ENCODE assay signal across 1 cellular context in the genomic region with DNA sequence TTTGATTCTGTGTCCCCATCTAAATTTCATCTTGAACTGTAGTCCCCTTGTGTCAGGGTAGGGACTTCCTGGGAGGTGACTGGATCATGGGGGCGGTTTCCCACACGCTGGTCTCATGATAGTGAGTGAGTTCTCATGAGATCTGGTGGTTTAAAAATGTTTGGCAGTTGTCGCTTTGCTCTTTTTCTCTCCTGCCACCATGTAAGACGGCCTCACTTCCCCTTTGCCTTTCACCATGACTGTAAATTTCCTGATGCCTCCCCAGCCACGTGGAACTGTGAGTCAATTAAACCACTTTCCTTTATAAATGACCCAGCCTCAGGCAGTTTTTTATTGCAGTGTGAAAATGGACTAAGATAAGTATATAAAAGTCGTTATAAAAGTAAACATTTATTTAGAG.
TF ChIP-seq lines count a peak whose summit lies in the region.

No MANE protein-coding gene starts in this region.

TF ChIP-seq in K562, 482 proteins besides CTCF, POLR2A, EP300 and RAD21 (continued from another document and continues in another):
- TF ChIP-seq ETV6 (IDR thresholded peaks at IDR 0.05; ENCODE audit: borderline replicate concordance in 1 of 2, low read depth in 2 of 2, low read length in 1 of 2) (no peak), ETV6 (CRISPR knock-in tag; IDR thresholded peaks at IDR 0.05; ENCODE audit: borderline replicate concordance) (no peak), ZNF224 (CRISPR knock-in tag; IDR thresholded peaks at IDR 0.05) (no peak), SREBF1 (IDR thresholded peaks at IDR 0.05; ENCODE audit: borderline replicate concordance, low read depth, low read length) (no peak), KDM1A (IDR thresholded peaks at IDR 0.05) (no peak), KAT8 (IDR thresholded peaks at IDR 0.05; ENCODE audit: low read depth) (no peak), TCF7L2 (IDR thresholded peaks at IDR 0.05; ENCODE audit: low read depth, low read length) (no peak), TCF3 (CRISPR knock-in tag; IDR thresholded peaks at IDR 0.05) (no peak), PHB (CRISPR knock-in tag; IDR thresholded peaks at IDR 0.05) (no peak), PURB (CRISPR knock-in tag; IDR thresholded peaks at IDR 0.05; ENCODE audit: low read depth) (no peak), ZFPM2 (CRISPR knock-in tag; IDR thresholded peaks at IDR 0.05) (no peak), ZNF140 (CRISPR knock-in tag; IDR thresholded peaks at IDR 0.05) (no peak), ZKSCAN1 (IDR thresholded peaks at IDR 0.05; ENCODE audit: low read depth, low read length) (no peak), ZKSCAN3 (CRISPR knock-in tag; IDR thresholded peaks at IDR 0.05) (no peak), ZNF79 (CRISPR knock-in tag; IDR thresholded peaks at IDR 0.05; ENCODE audit: low read depth) (no peak), ZNF217 (CRISPR knock-in tag; IDR thresholded peaks at IDR 0.05) (no peak), XRCC4 (IDR thresholded peaks at IDR 0.05; ENCODE audit: extremely low read depth, insufficient read depth, insufficient read length) (no peak), ZNF766 (CRISPR knock-in tag; conservative IDR thresholded peaks at IDR 0.05) (peak; percentile 35; the same call in 1 of the 2 replicates), ZNF263 (CRISPR knock-in tag; IDR thresholded peaks at IDR 0.05; ENCODE audit: borderline replicate concordance) (no peak), SRSF3 (IDR thresholded peaks at IDR 0.05; ENCODE audit: insufficient read depth, low read length) (no peak), TSC22D4 (tag; IDR thresholded peaks at IDR 0.05) (no peak), U2AF2 (optimal IDR thresholded peaks at IDR 0.05; ENCODE audit: low read depth, low read length) (no peak), GABPB2 (CRISPR knock-in tag; conservative IDR thresholded peaks at IDR 0.05) (no peak), HDGF (IDR thresholded peaks at IDR 0.05) (no peak), CHD2 (IDR thresholded peaks at IDR 0.05; ENCODE audit: low read depth, low read length) (no peak), BDP1 (IDR thresholded peaks at IDR 0.05; ENCODE audit: insufficient read depth, insufficient read length) (no peak), NFATC3 (IDR thresholded peaks at IDR 0.05) (no peak), NR4A1 (CRISPR knock-in tag; IDR thresholded peaks at IDR 0.05) (no peak), NR4A1 (tag; IDR thresholded peaks at IDR 0.05) (no peak), ZNF717 (CRISPR knock-in tag; IDR thresholded peaks at IDR 0.05) (no peak), TAF15 (IDR thresholded peaks at IDR 0.05; ENCODE audit: low read depth, low read length) (no peak), TBL1XR1 (IDR thresholded peaks at IDR 0.05; ENCODE audit: low read length in 2 of 2) (no peak), NCOA2 (IDR thresholded peaks at IDR 0.05; ENCODE audit: partially characterized antibody in 2 of 2) (no peak), HDAC2 (IDR thresholded peaks at IDR 0.05) (no peak), ZNF436 (CRISPR knock-in tag; IDR thresholded peaks at IDR 0.05) (no peak), SRSF1 (IDR thresholded peaks at IDR 0.05; ENCODE audit: low read depth, low read length) (no peak), GTF2E2 (tag; IDR thresholded peaks at IDR 0.05) (no peak), SIX5 (IDR thresholded peaks at IDR 0.05; ENCODE audit: borderline replicate concordance in 1 of 2, insufficient read depth in 1 of 2, low read depth in 1 of 2, low read length in 2 of 2) (no peak), COPS2 (conservative IDR thresholded peaks at IDR 0.05) (no peak), IFI16 (CRISPR knock-in tag; IDR thresholded peaks at IDR 0.05) (no peak), EP400 (IDR thresholded peaks at IDR 0.05) (peak; percentile 34), MYBL2 (IDR thresholded peaks at IDR 0.05; ENCODE audit: low read depth) (peak; percentile 59; the same call in 1 of the 2 replicates), MYBL2 (CRISPR knock-in tag; IDR thresholded peaks at IDR 0.05; ENCODE audit: borderline replicate concordance) (no peak), ADNP (tag; IDR thresholded peaks at IDR 0.05) (no peak), SAP30 (IDR thresholded peaks at IDR 0.05; ENCODE audit: borderline replicate concordance, insufficient read depth, low read depth, low read length, poor library complexity, severe bottlenecking) (no peak), NR1H2 (CRISPR knock-in tag; IDR thresholded peaks at IDR 0.05) (no peak), LARP7 (IDR thresholded peaks at IDR 0.05) (no peak), CSDE1 (IDR thresholded peaks at IDR 0.05) (no peak), POLR3G (IDR thresholded peaks at IDR 0.05; ENCODE audit: extremely low read depth, insufficient read length, insufficient replicate concordance) (no peak), ZFX (CRISPR knock-in tag; IDR thresholded peaks at IDR 0.05) (no peak), ZNF134 (CRISPR knock-in tag; conservative IDR thresholded peaks at IDR 0.05) (no peak), TEAD1 (CRISPR knock-in tag; IDR thresholded peaks at IDR 0.05) (no peak), BRD9 (IDR thresholded peaks at IDR 0.05; ENCODE audit: low read depth, partially characterized antibody) (no peak), SMARCA5 (IDR thresholded peaks at IDR 0.05) (no peak), WHSC1 (IDR thresholded peaks at IDR 0.05; ENCODE audit: low read length) (no peak), L3MBTL2 (IDR thresholded peaks at IDR 0.05) (peak; percentile 67), HIVEP1 (CRISPR knock-in tag; IDR thresholded peaks at IDR 0.05) (no peak), SAFB2 (IDR thresholded peaks at IDR 0.05; ENCODE audit: borderline replicate concordance, low read depth, low read length, severe bottlenecking) (no peak), PRMT5 (CRISPR knock-in tag; IDR thresholded peaks at IDR 0.05) (no peak), ZNF584 (CRISPR knock-in tag; IDR thresholded peaks at IDR 0.05; ENCODE audit: low read depth) (no peak), ZNF445 (CRISPR knock-in tag; IDR thresholded peaks at IDR 0.05; ENCODE audit: low read depth) (0 out of 2 replicates have a peak, but pooled peaks have one; percentile 23)
- TF ChIP-seq, protein P1, sequence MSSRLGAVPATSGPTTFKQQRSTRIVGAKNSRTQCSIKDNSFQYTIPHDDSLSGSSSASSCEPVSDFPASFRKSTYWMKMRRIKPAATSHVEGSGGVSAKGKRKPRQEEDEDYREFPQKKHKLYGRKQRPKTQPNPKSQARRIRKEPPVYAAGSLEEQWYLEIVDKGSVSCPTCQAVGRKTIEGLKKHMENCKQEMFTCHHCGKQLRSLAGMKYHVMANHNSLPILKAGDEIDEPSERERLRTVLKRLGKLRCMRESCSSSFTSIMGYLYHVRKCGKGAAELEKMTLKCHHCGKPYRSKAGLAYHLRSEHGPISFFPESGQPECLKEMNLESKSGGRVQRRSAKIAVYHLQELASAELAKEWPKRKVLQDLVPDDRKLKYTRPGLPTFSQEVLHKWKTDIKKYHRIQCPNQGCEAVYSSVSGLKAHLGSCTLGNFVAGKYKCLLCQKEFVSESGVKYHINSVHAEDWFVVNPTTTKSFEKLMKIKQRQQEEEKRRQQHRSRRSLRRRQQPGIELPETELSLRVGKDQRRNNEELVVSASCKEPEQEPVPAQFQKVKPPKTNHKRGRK (tag; IDR thresholded peaks at IDR 0.05) = no peak
- TF ChIP-seq, protein P2, sequence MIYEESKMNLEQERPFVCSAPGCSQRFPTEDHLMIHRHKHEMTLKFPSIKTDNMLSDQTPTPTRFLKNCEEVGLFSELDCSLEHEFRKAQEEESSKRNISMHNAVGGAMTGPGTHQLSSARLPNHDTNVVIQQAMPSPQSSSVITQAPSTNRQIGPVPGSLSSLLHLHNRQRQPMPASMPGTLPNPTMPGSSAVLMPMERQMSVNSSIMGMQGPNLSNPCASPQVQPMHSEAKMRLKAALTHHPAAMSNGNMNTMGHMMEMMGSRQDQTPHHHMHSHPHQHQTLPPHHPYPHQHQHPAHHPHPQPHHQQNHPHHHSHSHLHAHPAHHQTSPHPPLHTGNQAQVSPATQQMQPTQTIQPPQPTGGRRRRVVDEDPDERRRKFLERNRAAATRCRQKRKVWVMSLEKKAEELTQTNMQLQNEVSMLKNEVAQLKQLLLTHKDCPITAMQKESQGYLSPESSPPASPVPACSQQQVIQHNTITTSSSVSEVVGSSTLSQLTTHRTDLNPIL (CRISPR knock-in tag; IDR thresholded peaks at IDR 0.05) = no peak
- TF ChIP-seq, protein P3, sequence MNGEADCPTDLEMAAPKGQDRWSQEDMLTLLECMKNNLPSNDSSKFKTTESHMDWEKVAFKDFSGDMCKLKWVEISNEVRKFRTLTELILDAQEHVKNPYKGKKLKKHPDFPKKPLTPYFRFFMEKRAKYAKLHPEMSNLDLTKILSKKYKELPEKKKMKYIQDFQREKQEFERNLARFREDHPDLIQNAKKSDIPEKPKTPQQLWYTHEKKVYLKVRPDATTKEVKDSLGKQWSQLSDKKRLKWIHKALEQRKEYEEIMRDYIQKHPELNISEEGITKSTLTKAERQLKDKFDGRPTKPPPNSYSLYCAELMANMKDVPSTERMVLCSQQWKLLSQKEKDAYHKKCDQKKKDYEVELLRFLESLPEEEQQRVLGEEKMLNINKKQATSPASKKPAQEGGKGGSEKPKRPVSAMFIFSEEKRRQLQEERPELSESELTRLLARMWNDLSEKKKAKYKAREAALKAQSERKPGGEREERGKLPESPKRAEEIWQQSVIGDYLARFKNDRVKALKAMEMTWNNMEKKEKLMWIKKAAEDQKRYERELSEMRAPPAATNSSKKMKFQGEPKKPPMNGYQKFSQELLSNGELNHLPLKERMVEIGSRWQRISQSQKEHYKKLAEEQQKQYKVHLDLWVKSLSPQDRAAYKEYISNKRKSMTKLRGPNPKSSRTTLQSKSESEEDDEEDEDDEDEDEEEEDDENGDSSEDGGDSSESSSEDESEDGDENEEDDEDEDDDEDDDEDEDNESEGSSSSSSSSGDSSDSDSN (IDR thresholded peaks at IDR 0.05; ENCODE audit: borderline replicate concordance in 1 of 2, low read depth in 2 of 2, low read length in 2 of 2) = no peak
- TF ChIP-seq, protein P4, sequence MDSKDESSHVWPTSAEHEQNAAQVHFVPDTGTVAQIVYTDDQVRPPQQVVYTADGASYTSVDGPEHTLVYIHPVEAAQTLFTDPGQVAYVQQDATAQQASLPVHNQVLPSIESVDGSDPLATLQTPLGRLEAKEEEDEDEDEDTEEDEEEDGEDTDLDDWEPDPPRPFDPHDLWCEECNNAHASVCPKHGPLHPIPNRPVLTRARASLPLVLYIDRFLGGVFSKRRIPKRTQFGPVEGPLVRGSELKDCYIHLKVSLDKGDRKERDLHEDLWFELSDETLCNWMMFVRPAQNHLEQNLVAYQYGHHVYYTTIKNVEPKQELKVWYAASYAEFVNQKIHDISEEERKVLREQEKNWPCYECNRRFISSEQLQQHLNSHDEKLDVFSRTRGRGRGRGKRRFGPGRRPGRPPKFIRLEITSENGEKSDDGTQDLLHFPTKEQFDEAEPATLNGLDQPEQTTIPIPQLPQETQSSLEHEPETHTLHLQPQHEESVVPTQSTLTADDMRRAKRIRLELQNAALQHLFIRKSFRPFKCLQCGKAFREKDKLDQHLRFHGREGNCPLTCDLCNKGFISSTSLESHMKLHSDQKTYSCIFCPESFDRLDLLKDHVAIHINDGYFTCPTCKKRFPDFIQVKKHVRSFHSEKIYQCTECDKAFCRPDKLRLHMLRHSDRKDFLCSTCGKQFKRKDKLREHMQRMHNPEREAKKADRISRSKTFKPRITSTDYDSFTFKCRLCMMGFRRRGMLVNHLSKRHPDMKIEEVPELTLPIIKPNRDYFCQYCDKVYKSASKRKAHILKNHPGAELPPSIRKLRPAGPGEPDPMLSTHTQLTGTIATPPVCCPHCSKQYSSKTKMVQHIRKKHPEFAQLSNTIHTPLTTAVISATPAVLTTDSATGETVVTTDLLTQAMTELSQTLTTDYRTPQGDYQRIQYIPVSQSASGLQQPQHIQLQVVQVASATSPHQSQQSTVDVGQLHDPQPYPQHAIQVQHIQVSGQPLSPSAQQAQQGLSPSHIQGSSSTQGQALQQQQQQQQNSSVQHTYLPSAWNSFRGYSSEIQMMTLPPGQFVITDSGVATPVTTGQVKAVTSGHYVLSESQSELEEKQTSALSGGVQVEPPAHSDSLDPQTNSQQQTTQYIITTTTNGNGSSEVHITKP (IDR thresholded peaks at IDR 0.05; ENCODE audit: partially characterized antibody) = no peak
- TF ChIP-seq, protein P5, sequence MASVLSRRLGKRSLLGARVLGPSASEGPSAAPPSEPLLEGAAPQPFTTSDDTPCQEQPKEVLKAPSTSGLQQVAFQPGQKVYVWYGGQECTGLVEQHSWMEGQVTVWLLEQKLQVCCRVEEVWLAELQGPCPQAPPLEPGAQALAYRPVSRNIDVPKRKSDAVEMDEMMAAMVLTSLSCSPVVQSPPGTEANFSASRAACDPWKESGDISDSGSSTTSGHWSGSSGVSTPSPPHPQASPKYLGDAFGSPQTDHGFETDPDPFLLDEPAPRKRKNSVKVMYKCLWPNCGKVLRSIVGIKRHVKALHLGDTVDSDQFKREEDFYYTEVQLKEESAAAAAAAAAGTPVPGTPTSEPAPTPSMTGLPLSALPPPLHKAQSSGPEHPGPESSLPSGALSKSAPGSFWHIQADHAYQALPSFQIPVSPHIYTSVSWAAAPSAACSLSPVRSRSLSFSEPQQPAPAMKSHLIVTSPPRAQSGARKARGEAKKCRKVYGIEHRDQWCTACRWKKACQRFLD (CRISPR knock-in tag; IDR thresholded peaks at IDR 0.05) = no peak
- TF ChIP-seq, protein P6, sequence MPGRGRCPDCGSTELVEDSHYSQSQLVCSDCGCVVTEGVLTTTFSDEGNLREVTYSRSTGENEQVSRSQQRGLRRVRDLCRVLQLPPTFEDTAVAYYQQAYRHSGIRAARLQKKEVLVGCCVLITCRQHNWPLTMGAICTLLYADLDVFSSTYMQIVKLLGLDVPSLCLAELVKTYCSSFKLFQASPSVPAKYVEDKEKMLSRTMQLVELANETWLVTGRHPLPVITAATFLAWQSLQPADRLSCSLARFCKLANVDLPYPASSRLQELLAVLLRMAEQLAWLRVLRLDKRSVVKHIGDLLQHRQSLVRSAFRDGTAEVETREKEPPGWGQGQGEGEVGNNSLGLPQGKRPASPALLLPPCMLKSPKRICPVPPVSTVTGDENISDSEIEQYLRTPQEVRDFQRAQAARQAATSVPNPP (IDR thresholded peaks at IDR 0.05; ENCODE audit: borderline replicate concordance, insufficient read depth, insufficient read length) = no peak
- TF ChIP-seq, protein P7, sequence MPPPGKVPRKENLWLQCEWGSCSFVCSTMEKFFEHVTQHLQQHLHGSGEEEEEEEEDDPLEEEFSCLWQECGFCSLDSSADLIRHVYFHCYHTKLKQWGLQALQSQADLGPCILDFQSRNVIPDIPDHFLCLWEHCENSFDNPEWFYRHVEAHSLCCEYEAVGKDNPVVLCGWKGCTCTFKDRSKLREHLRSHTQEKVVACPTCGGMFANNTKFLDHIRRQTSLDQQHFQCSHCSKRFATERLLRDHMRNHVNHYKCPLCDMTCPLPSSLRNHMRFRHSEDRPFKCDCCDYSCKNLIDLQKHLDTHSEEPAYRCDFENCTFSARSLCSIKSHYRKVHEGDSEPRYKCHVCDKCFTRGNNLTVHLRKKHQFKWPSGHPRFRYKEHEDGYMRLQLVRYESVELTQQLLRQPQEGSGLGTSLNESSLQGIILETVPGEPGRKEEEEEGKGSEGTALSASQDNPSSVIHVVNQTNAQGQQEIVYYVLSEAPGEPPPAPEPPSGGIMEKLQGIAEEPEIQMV (tag; conservative IDR thresholded peaks at IDR 0.05; ENCODE audit: low read depth) = no peak
